8 cellular contexts compared by ENCODE assay signal in the genomic region with DNA sequence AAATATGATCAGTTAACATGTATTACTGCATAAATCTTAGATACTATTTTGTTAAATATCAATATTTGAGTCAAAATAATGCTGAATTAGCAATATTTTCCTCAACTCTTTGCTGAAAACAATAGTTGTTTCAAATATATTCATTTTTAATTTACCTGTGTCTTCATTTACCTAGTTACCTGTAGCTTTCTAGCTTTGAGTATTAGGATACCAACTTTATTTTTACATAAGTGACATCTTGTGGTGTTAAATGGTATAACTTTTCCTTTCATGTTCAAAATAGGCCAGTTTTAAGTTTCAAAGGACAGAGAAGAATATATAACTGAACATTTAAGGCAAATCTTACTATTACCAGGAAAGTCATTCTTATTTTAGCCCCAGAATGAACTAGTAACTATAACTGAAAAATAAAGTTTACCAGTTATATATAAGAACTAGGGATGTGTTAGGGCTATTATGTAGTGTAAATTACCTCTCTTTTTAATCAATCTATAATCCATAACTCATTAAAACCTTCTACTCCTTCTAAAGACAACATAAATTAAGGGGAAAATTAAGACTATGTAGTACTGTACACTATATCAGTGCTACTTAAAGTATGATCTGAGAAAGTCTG. TPM values are rescaled to one million over a fixed set of nuclear protein-coding genes. Genes with fewer than 3 reads are reported as not detected.
DNase-seq lines count a peak whose midpoint lies in the region; ATAC-seq and TF ChIP-seq lines count a peak whose summit lies in the region.

No MANE protein-coding gene starts in this region.

- CTCF ChIA-PET in AG04450 (lab: Charles Lee) = interaction anchor here (0.7 to 1.4 kb wide), 10 partner anchors 11 to 709 kb away, joined by 3 to 5 read pairs (median 4); no protein-coding TSS in a partner anchor

- ATAC-seq in GM18867 (IDR thresholded peaks at IDR 0.05; ENCODE audit: unreplicated experiment) (peak; percentile 67), SK-N-SH treated with all-trans-retinoic acid at 6 μM for 48 hours (peak; percentile 64; the same call in 2 of the 3 replicates), HG03521 (IDR thresholded peaks at IDR 0.05; ENCODE audit: unreplicated experiment) (no peak)

- POLR2A ChIA-PET in AG04450 (lab: Yijun Ruan, JAX) = no interaction called here

- H3K79me2 ChIP-seq in hepatocyte = peaks cover 39% of the 10 kb centered on the region

- H3K9me3 ChIP-seq in AG04450 (ENCODE audit: control insufficient read depth, insufficient read depth, low read length) (no peaks in the 10 kb centered on the region), hepatocyte (ENCODE audit: low read depth) (no peaks in the 10 kb centered on the region)

- no peak overlapping the region for H2AFZ ChIP-seq in hepatocyte

- no peak overlapping the region for H3K4me2 ChIP-seq in hepatocyte

- no peaks in the 10 kb centered on the region for H3K27me3 ChIP-seq in AG04450 (ENCODE audit: control insufficient read depth, insufficient read depth, low read length)
- no peaks in the 10 kb centered on the region for H3K27me3 ChIP-seq in hepatocyte

- peaks cover 4% of the 10 kb centered on the region for H3K36me3 ChIP-seq in hepatocyte (replicated peaks; ENCODE audit: insufficient read depth, low read depth)

- TF ChIP-seq CTCF in AG04450 (IDR thresholded peaks at IDR 0.05; ENCODE audit: low read depth, low read length) = peak; percentile 48
- peak; percentile 58 for TF ChIP-seq CTCF in hepatocyte (IDR thresholded peaks at IDR 0.05; ENCODE audit: poor library complexity)

- H4K20me1 ChIP-seq in hepatocyte (ENCODE audit: insufficient read depth, poor library complexity, severe bottlenecking) = peaks cover 10% of the 10 kb centered on the region

- H3K27ac ChIP-seq in AG04450 (ENCODE audit: low read depth, low read length) (no peak overlapping the region), hepatocyte (no peak overlapping the region)

- DNase-seq in AG04450 (ENCODE audit: low read depth, low spot score) (no peak), hepatocyte (ENCODE audit: low spot score) (no peak), amniotic stem cell (lab: John Stamatoyannopoulos, UW) (no peak), HPDE6-E6E7 (ENCODE audit: extremely low spot score) (no peak)
- no peak for DNase-seq in stimulated activated CD4-positive, alpha-beta T cell treated with anti-CD3 and anti-CD28 coated beads, Interleukin-2, amount 100 ng/mL, for 24 hours

- H3K4me1 ChIP-seq in hepatocyte (ENCODE audit: insufficient read depth) = no peaks in the 10 kb centered on the region

- H3K9me2 ChIP-seq in hepatocyte (replicated peaks; ENCODE audit: insufficient read depth) = no peaks in the 10 kb centered on the region

- H3K4me3 ChIP-seq in AG04450 (ENCODE audit: low read depth, low read length) (no peak overlapping the region), hepatocyte (no peak overlapping the region)

TF ChIP-seq in SK-N-SH treated with all-trans-retinoic acid at 6 μM for 48 hours, 23 proteins besides CTCF, POLR2A, EP300 and RAD21:
- TF ChIP-seq ZFP30 (CRISPR knock-in tag; IDR thresholded peaks at IDR 0.05) (no peak), CSDC2 (CRISPR knock-in tag; IDR thresholded peaks at IDR 0.05) (no peak), SNAI2 (CRISPR knock-in tag; IDR thresholded peaks at IDR 0.05) (no peak), TCF4 (CRISPR knock-in tag; IDR thresholded peaks at IDR 0.05; ENCODE audit: borderline replicate concordance) (no peak), TOX (CRISPR knock-in tag; IDR thresholded peaks at IDR 0.05; ENCODE audit: borderline replicate concordance) (no peak), ZNF565 (CRISPR knock-in tag; conservative IDR thresholded peaks at IDR 0.05; ENCODE audit: low read depth) (no peak), ESRRG (CRISPR knock-in tag; IDR thresholded peaks at IDR 0.05) (no peak), RARB (CRISPR knock-in tag; IDR thresholded peaks at IDR 0.05) (no peak), PPARA (CRISPR knock-in tag; IDR thresholded peaks at IDR 0.05; ENCODE audit: borderline replicate concordance) (no peak), GLIS3 (CRISPR knock-in tag; IDR thresholded peaks at IDR 0.05) (no peak), ZNF8 (CRISPR knock-in tag; IDR thresholded peaks at IDR 0.05) (no peak), ARNTL (CRISPR knock-in tag; IDR thresholded peaks at IDR 0.05; ENCODE audit: borderline replicate concordance, low read depth) (no peak), BACH2 (CRISPR knock-in tag; IDR thresholded peaks at IDR 0.05; ENCODE audit: borderline replicate concordance) (no peak)
- TF ChIP-seq, protein P1, sequence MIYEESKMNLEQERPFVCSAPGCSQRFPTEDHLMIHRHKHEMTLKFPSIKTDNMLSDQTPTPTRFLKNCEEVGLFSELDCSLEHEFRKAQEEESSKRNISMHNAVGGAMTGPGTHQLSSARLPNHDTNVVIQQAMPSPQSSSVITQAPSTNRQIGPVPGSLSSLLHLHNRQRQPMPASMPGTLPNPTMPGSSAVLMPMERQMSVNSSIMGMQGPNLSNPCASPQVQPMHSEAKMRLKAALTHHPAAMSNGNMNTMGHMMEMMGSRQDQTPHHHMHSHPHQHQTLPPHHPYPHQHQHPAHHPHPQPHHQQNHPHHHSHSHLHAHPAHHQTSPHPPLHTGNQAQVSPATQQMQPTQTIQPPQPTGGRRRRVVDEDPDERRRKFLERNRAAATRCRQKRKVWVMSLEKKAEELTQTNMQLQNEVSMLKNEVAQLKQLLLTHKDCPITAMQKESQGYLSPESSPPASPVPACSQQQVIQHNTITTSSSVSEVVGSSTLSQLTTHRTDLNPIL (CRISPR knock-in tag; IDR thresholded peaks at IDR 0.05; ENCODE audit: low read depth) = no peak
- TF ChIP-seq, protein P2, sequence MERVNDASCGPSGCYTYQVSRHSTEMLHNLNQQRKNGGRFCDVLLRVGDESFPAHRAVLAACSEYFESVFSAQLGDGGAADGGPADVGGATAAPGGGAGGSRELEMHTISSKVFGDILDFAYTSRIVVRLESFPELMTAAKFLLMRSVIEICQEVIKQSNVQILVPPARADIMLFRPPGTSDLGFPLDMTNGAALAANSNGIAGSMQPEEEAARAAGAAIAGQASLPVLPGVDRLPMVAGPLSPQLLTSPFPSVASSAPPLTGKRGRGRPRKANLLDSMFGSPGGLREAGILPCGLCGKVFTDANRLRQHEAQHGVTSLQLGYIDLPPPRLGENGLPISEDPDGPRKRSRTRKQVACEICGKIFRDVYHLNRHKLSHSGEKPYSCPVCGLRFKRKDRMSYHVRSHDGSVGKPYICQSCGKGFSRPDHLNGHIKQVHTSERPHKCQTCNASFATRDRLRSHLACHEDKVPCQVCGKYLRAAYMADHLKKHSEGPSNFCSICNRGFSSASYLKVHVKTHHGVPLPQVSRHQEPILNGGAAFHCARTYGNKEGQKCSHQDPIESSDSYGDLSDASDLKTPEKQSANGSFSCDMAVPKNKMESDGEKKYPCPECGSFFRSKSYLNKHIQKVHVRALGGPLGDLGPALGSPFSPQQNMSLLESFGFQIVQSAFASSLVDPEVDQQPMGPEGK (CRISPR knock-in tag; IDR thresholded peaks at IDR 0.05; ENCODE audit: borderline replicate concordance) = no peak

RNA-seq across cellular contexts. Expression of a gene that starts 25.3 kb away (rescaled TPM):
- polyA plus RNA-seq in AG04450 (2011; rRNA removed) (66.1 and 67.0 TPM in 2 replicates), hepatocyte (25.4 and 29.4 TPM in 2 replicates)
- polyA minus RNA-seq in AG04450 (2011; rRNA and poly(A)+ RNA removed) = 40.5 and 69.9 TPM in 2 replicates
- total RNA-seq in hepatocyte = 41.4 and 42.4 TPM in 2 replicates
